Comparison of ENCODE assay signal across 15 cellular contexts in the genomic region with DNA sequence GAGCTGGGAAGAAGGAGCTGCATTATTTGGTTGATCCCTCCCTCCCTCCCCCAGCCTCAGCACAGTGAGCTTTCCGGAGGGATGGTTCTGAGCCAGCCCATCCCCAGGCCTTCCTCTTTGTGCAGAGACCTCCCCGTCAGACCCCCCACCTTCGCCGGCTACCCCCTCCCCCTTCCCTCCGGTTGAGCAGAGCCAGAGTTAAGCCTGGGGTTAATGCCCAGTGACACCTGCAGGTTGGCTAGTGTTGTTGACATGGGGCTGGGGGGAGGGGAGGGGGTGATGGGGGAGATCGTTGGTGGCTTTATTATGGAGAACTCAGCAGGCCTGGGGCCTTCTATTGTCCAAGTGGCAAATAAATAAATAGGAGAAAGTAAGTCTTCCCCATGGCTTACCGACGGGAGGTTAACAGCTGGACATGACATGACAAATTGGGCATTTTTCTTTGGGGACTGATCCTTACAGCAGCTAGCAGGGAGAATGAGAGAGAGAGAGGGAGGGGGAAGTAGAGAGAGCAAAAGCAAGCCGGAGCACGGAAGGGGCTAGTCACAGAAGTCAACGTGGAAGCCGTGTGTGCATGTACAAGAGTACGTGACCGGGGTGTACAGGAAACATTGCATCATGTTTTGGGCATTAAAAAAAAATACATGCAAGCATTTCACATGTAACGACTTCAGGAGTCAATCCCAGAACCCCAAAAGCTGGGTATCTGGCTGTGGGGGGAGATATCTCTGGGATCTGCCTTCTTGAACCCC.
DNase-seq lines count a peak whose midpoint lies in the region; ATAC-seq lines count a peak whose summit lies in the region.
"Had no signal": no experiment of that assay in that cellular context is flagged by ENCODE, and none has a peak within 500 bp of the region (broad histone marks: within the 10 kb centered on the region; RNA-seq: fewer than 3 reads in every experiment).

No MANE protein-coding gene starts in this region.

- H3K27me3 ChIP-seq in H7 (ENCODE audit: control insufficient read depth, insufficient read depth, low read length) = peaks cover 7% of the 10 kb centered on the region

- intact Hi-C loops in sciatic nerve (cut with DNase I) = no loop called here

- no peaks in the 10 kb centered on the region for H3K36me3 ChIP-seq in H7 (replicated peaks; ENCODE audit: control insufficient read depth, insufficient read depth, low read length)
- H3K36me3 ChIP-seq: brain microvascular endothelial cell, prostate gland had no signal

- H3K4me3 ChIP-seq in H7 (ENCODE audit: insufficient read depth, low read depth, low read length) = peak overlapping the region; percentile 35
- H3K4me3 ChIP-seq: prostate gland had no signal

- DNase-seq in H7 (peak; percentile 94), NCI-H146 treated with DMSO at 0.1 percent for 48 hours (lab: John Stamatoyannopoulos, UW; ENCODE audit: unreplicated experiment) (peak; percentile 87), caudate nucleus (lab: John Stamatoyannopoulos, UW) (peak in 5 of 61 donors; percentile 23 to 42 (median 32)), midbrain (lab: John Stamatoyannopoulos, UW) (peak; percentile 36), sciatic nerve (ENCODE audit: low spot score) (no peak), cerebellar cortex (ENCODE audit: low spot score) (no peak), mesenteric fat pad (ENCODE audit: low spot score) (no peak), D341Med (ENCODE audit: low spot score) (no peak)
- DNase-seq: brain microvascular endothelial cell; KG1; NCI-H2171; stimulated activated CD4-positive, alpha-beta T cell treated with anti-CD3 and anti-CD28 coated beads, Interleukin-4, amount 100 ng/mL, for 24 hours; stimulated activated naive CD4-positive, alpha-beta T cell treated with Interleukin-2 at 50 U/mL for 16 hours had no signal

- peak overlapping the region; percentile 81 for H3K27ac ChIP-seq in caudate nucleus (ENCODE audit: low read depth, low read length)
- H3K27ac ChIP-seq: brain microvascular endothelial cell, epithelial cell of prostate, prostate gland had no signal

- ATAC-seq in sciatic nerve = no peak

Comparison
In these comparisons a context has a peak if more than half of its experiments do, and no peak if none do; other contexts are left out.
1. DNase-seq: peak in H7 (single experiment), NCI-H146 treated with DMSO at 0.1 percent for 48 hours (single experiment) and midbrain (single experiment); none in sciatic nerve (single experiment), cerebellar cortex (single experiment), mesenteric fat pad (single experiment) and D341Med (single experiment).